Comparison of ENCODE assay signal across 5 cellular contexts in genomic region chr7:101349300-101349699, GRCh38. TPM values are rescaled to one million over a fixed set of nuclear protein-coding genes. Genes with fewer than 3 reads are reported as not detected.
"Had no signal": no experiment of that assay in that cellular context is flagged by ENCODE, and none has a peak within 500 bp of the region (broad histone marks: within the 10 kb centered on the region; RNA-seq: fewer than 3 reads in every experiment).

No MANE protein-coding gene starts in this region.

RNA-seq across cellular contexts. Expression of gene COL26A1, which starts 13.4 kb away (rescaled TPM):
- total RNA-seq: OCI-LY7, PC-3, Peyer's patch, Right ventricle myocardium superior, SJSA1 had no signal
